8 cellular contexts compared by ENCODE assay signal in genomic region chr11:73154178-73154577, GRCh38. TPM values are rescaled to one million over a fixed set of nuclear protein-coding genes. Genes with fewer than 3 reads are reported as not detected.
DNase-seq lines count a peak whose midpoint lies in the region; ATAC-seq and TF ChIP-seq lines count a peak whose summit lies in the region.

No MANE protein-coding gene starts in this region.

- H3K9me3 ChIP-seq in colonic mucosa (no peaks in the 10 kb centered on the region), upper lobe of left lung (no peaks in the 10 kb centered on the region)

- DNase-seq in NB4 (ENCODE audit: low read depth) (peak; percentile 99), colonic mucosa (no peak), upper lobe of left lung (peak in 1 of 2 donors; percentile 65), ecto neural progenitor cell (ENCODE audit: low spot score) (no peak), NCI-H748 (lab: John Stamatoyannopoulos, UW; ENCODE audit: unreplicated experiment) (no peak), HuH-7 (ENCODE audit: low spot score) (no peak)

- H3K27me3 ChIP-seq in colonic mucosa = no peaks in the 10 kb centered on the region
- H3K27me3 ChIP-seq in upper lobe of left lung = no peaks in the 10 kb centered on the region

- ATAC-seq in HG02571 (IDR thresholded peaks at IDR 0.05; ENCODE audit: unreplicated experiment) (peak; percentile 35), upper lobe of left lung (ENCODE audit: low FRiP score in 2 of 2) (peak in 1 of 2 donors; percentile 58)

- intact Hi-C loops in colonic mucosa (cut with DNase I) = no loop called here

- H3K27ac ChIP-seq in colonic mucosa (peak overlapping the region; percentile 24), upper lobe of left lung (peak overlapping the region in 3 of 4 donors; percentile 11 to 24 (median 13))

- H3K4me3 ChIP-seq in NB4 (ENCODE audit: low read depth, low read length) = no peak overlapping the region
- no peak overlapping the region for H3K4me3 ChIP-seq in colonic mucosa
- H3K4me3 ChIP-seq in upper lobe of left lung = no peak overlapping the region

- H3K9ac ChIP-seq in colonic mucosa (ENCODE audit: low read depth in 2 of 2, low read length in 2 of 2) = no peak overlapping the region

- no peaks in the 10 kb centered on the region for H3K36me3 ChIP-seq in colonic mucosa
- no peaks in the 10 kb centered on the region for H3K36me3 ChIP-seq in upper lobe of left lung

- H3K4me1 ChIP-seq in colonic mucosa (no peaks in the 10 kb centered on the region), upper lobe of left lung (peaks cover 25 to 48% (median 36%) of the 10 kb centered on the region in 4 donors)

- TF ChIP-seq CTCF in NB4 (IDR thresholded peaks at IDR 0.05; ENCODE audit: low read depth, low read length) (no peak), colonic mucosa (IDR thresholded peaks at IDR 0.05) (no peak), upper lobe of left lung (IDR thresholded peaks at IDR 0.05) (no peak)

- 69 to 92% methylated on average over 2 to 3 of the region's 3 CpGs for WGBS in upper lobe of left lung, 2 donors

- no peak for TF ChIP-seq EP300 in upper lobe of left lung (IDR thresholded peaks at IDR 0.05)

- peak; percentile 49 for TF ChIP-seq POLR2A in GM18526 (IDR thresholded peaks at IDR 0.05; ENCODE audit: extremely low read depth, insufficient read length)
- peak; percentile 40 for TF ChIP-seq POLR2A in NB4 (IDR thresholded peaks at IDR 0.05; ENCODE audit: extremely low read depth, insufficient read length)
- no peak for TF ChIP-seq POLR2A in upper lobe of left lung (IDR thresholded peaks at IDR 0.05)

RNA-seq across cellular contexts. Expression of gene FCHSD2, which starts 12.1 kb away (rescaled TPM):
- total RNA-seq in colonic mucosa (10 to 100 TPM; 12.1 to 20.9 TPM), upper lobe of left lung (10 to 100 TPM; 22.5 to 55.6 (median 42.7) TPM)

Comparison
In these comparisons a context has a peak if more than half of its experiments do, and no peak if none do; other contexts are left out.
1. POLR2A ChIP-seq: peak in GM18526 (single experiment) and NB4 (single experiment); none in upper lobe of left lung (0 of 4).